Comparison of ENCODE assay signal across 1 cellular context in the genomic region with DNA sequence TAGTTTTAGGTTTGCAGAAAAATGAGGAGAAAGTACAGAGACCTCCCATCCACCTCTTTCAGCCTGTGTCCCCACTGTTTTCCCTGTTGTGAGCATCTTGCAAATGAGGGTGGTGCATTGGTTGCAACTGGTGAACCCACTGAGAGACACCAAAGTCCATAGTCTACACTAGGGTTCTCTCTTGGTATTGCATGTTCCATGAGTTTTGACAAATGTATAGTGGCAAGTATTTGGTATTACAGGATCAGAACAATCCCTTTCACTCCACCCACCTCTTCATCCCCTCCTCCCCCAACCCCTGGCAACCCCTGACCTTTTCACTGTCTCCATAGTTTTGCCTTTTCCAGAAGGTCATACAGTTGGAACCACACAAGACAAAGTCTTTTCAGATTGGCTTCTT.
TF ChIP-seq lines count a peak whose summit lies in the region.

No MANE protein-coding gene starts in this region.

TF ChIP-seq in A549, 52 proteins besides CTCF, POLR2A, EP300 and RAD21:
- no peak for TF ChIP-seq SREBF2 (IDR thresholded peaks at IDR 0.05)
